ENCODE assay signal across 1 cellular context in the genomic region with DNA sequence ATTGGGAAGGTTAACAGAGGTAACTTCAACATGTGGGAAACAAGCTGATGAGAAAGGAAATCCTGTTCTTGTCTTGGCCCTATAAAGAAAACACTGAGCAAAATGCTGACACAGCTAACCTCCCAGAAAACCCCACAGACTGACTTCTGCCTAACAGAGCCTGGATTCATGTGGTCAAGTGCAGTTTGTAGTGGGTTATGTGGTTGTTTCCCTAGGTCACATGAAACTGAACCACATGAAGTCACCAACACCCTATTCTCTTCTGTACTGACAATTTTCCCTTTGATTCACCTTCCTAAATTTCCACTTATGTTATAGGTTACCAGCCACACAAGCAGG.
TF ChIP-seq lines count a peak whose summit lies in the region.

No MANE protein-coding gene starts in this region.

TF ChIP-seq in GM23338, 12 proteins besides CTCF, POLR2A, EP300 and RAD21:
- TF ChIP-seq ZNF462 (CRISPR knock-in tag; IDR thresholded peaks at IDR 0.05) (no peak), ZNF114 (CRISPR knock-in tag; IDR thresholded peaks at IDR 0.05) (no peak), ETS1 (IDR thresholded peaks at IDR 0.05) (no peak)
